ENCODE assay signal across 1 cellular context in the genomic region with DNA sequence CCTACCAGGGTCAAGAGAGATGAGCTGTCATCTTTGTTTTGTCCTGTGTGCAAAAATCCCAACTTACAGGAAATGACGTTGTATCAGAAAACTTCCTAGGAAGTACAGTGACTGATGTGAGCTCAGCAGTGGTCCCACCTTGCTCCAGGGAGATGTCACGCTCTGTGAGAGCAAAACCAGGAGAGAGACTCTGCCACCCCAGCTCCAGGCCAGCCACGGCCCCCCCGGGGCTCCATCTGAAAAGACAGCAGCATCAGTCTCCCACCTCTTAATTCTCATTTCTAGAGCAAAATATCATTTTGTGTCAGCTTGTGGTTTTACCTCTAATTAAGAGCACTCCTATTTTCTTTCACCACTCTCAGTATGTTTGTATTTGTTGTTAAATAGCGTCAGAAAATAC.
TF ChIP-seq lines count a peak whose summit lies in the region.

No MANE protein-coding gene starts in this region.

TF ChIP-seq in endothelial cell of umbilical vein, 7 proteins besides CTCF, POLR2A, EP300 and RAD21 (continued from another document):
- TF ChIP-seq FOS (IDR thresholded peaks at IDR 0.05; ENCODE audit: borderline replicate concordance, insufficient read depth, low read length), result no peak
